ENCODE assay signal across 8 cellular contexts in the genomic region with DNA sequence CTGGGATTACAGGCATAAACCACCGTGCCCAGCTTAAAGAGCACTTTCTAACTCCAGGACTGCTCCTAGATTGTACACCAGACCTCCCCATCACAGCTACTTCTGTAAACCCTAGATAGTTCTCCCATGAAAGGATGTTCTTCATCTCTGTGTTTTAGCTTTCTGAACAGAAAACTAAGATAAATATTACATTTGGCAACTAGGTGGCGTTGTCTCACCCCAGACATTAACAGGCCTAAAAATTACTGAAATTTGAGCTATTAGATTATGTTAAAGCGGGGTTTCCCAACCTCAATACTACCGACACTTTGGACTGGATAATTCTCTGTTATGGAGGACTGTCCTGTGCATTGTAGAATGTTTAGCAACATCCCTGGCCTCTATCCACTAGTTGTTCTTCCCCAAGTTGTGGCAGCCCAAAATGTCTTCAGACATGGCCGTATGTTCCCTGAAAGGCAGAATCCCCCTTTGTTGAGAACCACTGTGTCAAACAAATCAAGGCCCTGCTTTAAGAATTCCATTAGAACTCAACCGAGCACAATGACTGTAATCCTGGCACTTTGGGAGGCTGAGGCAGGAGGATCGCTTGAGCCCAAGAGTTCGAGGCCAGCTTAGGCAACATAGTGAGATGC. TPM values are rescaled to one million over a fixed set of nuclear protein-coding genes. Genes with fewer than 3 reads are reported as not detected.
A peak's percentile ranks its signal among the peaks of the same experiment; 100 is the strongest.
DNase-seq lines count a peak whose midpoint lies in the region; TF ChIP-seq lines count a peak whose summit lies in the region.

No MANE protein-coding gene starts in this region.

- no peaks in the 10 kb centered on the region for H3K79me2 ChIP-seq in OCI-LY7 (ENCODE audit: insufficient read depth, low read depth, low read length)

- DNase-seq in AG09309 (ENCODE audit: low read depth), result no peak
- DNase-seq in OCI-LY7 (ENCODE audit: low spot score), result peak; percentile 67
- peak; percentile 60 for DNase-seq in fibroblast of gingiva (ENCODE audit: low read depth)
- peak; percentile 45 for DNase-seq in retina
- no peak for DNase-seq in lower leg skin (ENCODE audit: low spot score in 2 of 2)
- no peak for DNase-seq in stimulated activated CD4-positive, alpha-beta T cell treated with anti-CD3 and anti-CD28 coated beads, Interleukin-2, amount 100 ng/mL, for 24 hours
- DNase-seq in GDM1 (lab: John Stamatoyannopoulos, UW), result no peak

- H3K4me2 ChIP-seq in OCI-LY7 (ENCODE audit: low read length), result no peak overlapping the region

- POLR2A ChIA-PET in OCI-LY7 (lab: Charles Lee), result interaction anchor here (0.6 to 6.9 kb wide), 10 partner anchors 15 to 421 kb away, joined by 3 to 75 read pairs (median 3); partner anchors contain the start of gene DNAJC12

- no peak overlapping the region for H3K27ac ChIP-seq in OCI-LY7 (ENCODE audit: low read depth, low read length, poor library complexity, severe bottlenecking)

- H3K9me3 ChIP-seq in OCI-LY7 (ENCODE audit: low read length), result no peaks in the 10 kb centered on the region

- CTCF ChIA-PET in OCI-LY7 (lab: Charles Lee; ENCODE audit: unreplicated experiment), result interaction anchor here (0.8 to 1.7 kb wide), 3 partner anchors 89 to 357 kb away, joined by 4 to 27 read pairs (median 7); no protein-coding TSS in a partner anchor

- peak overlapping the region; percentile 68; the same call in 1 of the 2 replicates for H2AFZ ChIP-seq in OCI-LY7 (ENCODE audit: low read length)

- TF ChIP-seq CTCF in AG09309 (IDR thresholded peaks at IDR 0.05; ENCODE audit: control insufficient read depth, insufficient read depth, low read depth, low read length, missing control alignments), result peak; percentile 47
- peak; percentile 57 for TF ChIP-seq CTCF in GM12873 (IDR thresholded peaks at IDR 0.05; ENCODE audit: insufficient read depth, low read depth, low read length, missing control alignments)
- peak; percentile 88 for TF ChIP-seq CTCF in OCI-LY7 (conservative IDR thresholded peaks at IDR 0.05; ENCODE audit: low read length)
- no peak for TF ChIP-seq CTCF in lower leg skin (IDR thresholded peaks at IDR 0.05)

- no peaks in the 10 kb centered on the region for H3K36me3 ChIP-seq in OCI-LY7 (ENCODE audit: insufficient read depth, low read length)

- intact Hi-C loops in OCI-LY7 (cut with micrococcal nuclease; ENCODE audit: unreplicated experiment), result loop anchor here (1.0 kb wide), 2 partner anchors 89 to 135 kb away; no protein-coding TSS in a partner anchor
- intact Hi-C loops in lower leg skin (cut with DNase I; ENCODE audit: low total_unique reads), result no loop called here

- no peaks in the 10 kb centered on the region for H3K9me2 ChIP-seq in OCI-LY7 (ENCODE audit: insufficient read depth, low read length)

- peaks cover 18% of the 10 kb centered on the region for H3K4me1 ChIP-seq in OCI-LY7 (ENCODE audit: insufficient read depth, low read length, poor library complexity, severe bottlenecking)

- no peak for TF ChIP-seq POLR2A in lower leg skin (IDR thresholded peaks at IDR 0.05)

- no peak overlapping the region for H3K4me3 ChIP-seq in AG09309 (ENCODE audit: control insufficient read depth, low read depth, low read length)
- H3K4me3 ChIP-seq in OCI-LY7 (ENCODE audit: low read depth, low read length, poor library complexity, severe bottlenecking), result no peak overlapping the region
- H3K4me3 ChIP-seq in lower leg skin (ENCODE audit: low read depth, poor library complexity, severe bottlenecking), result no peak overlapping the region

- no peaks in the 10 kb centered on the region for H4K20me1 ChIP-seq in OCI-LY7 (ENCODE audit: insufficient read depth, low read length)

- BruUV-seq in OCI-LY7 (replicated peaks; lab: Mats Ljungman, UMichigan), result no TSS peak

- WGBS in lower leg skin, 2 donors, result 54 to 61% methylated on average over 8 of the region's 8 CpGs

RNA-seq across cellular contexts. Expression of gene ATOH7, which starts 19.1 kb away (rescaled TPM):
- total RNA-seq in OCI-LY7 (2014; rRNA removed; shearing (Covaris generic)), result 0.57 and 2.4 TPM in 2 replicates
- 0.21 TPM in 1 of 2 replicates, not detected in the other for total RNA-seq in OCI-LY7 (2022)
- under 1 TPM in 3 of 4 donors, not detected in 1; 0.38 to 0.99 (median 0.49) TPM for total RNA-seq in lower leg skin

Comparison
In these comparisons a context has a peak if more than half of its experiments do, and no peak if none do; other contexts are left out.
1. DNase-seq: peak in OCI-LY7 (single experiment), fibroblast of gingiva (single experiment) and retina (single experiment); none in AG09309 (single experiment), lower leg skin (0 of 2), stimulated activated CD4-positive, alpha-beta T cell treated with anti-CD3 and anti-CD28 coated beads, Interleukin-2, amount 100 ng/mL, for 24 hours (0 of 2) and GDM1 (single experiment).
2. CTCF ChIP-seq: peak in AG09309 (single experiment), GM12873 (single experiment) and OCI-LY7 (single experiment); none in lower leg skin (0 of 3).